8 cellular contexts compared by ENCODE assay signal in genomic region chr19:50705422-50706019, GRCh38. TPM values are rescaled to one million over a fixed set of nuclear protein-coding genes. Genes with fewer than 3 reads are reported as not detected.
DNase-seq lines count a peak whose midpoint lies in the region; ATAC-seq and TF ChIP-seq lines count a peak whose summit lies in the region.

No MANE protein-coding gene starts in this region.

- H3K27me3 ChIP-seq in adipocyte (replicated peaks; ENCODE audit: control insufficient read depth, insufficient read depth, low read length): peaks cover 7% of the 10 kb centered on the region
- H3K27me3 ChIP-seq in upper lobe of right lung: peaks cover 41% of the 10 kb centered on the region

- H3K4me3 ChIP-seq in adipocyte (ENCODE audit: low read length): no peak overlapping the region
- H3K4me3 ChIP-seq in upper lobe of right lung: no peak overlapping the region

- intact Hi-C loops in upper lobe of right lung (cut with DNase I): no loop called here

- H3K9me3 ChIP-seq in adipocyte (ENCODE audit: control insufficient read depth, low read length): no peaks in the 10 kb centered on the region
- H3K9me3 ChIP-seq in upper lobe of right lung: no peaks in the 10 kb centered on the region

- H3K36me3 ChIP-seq in adipocyte (ENCODE audit: control insufficient read depth, insufficient read depth, low read length, severe bottlenecking): no peaks in the 10 kb centered on the region
- H3K36me3 ChIP-seq in upper lobe of right lung: no peaks in the 10 kb centered on the region

- H3K9ac ChIP-seq in adipocyte (ENCODE audit: low read length): no peak overlapping the region

- H3K27ac ChIP-seq in upper lobe of right lung: no peak overlapping the region

- peak; percentile 70 for ATAC-seq in upper lobe of right lung
- ATAC-seq in HG02970 (IDR thresholded peaks at IDR 0.05; ENCODE audit: low FRiP score, unreplicated experiment): no peak
- ATAC-seq in GM21447 (IDR thresholded peaks at IDR 0.05; ENCODE audit: unreplicated experiment): no peak

- DNase-seq in CD1c-positive myeloid dendritic cell (ENCODE audit: extremely low spot score): peak; percentile 54
- DNase-seq in GM19238 (ENCODE audit: insufficient read length, low spot score): peak; percentile 72
- peak; percentile 82 for DNase-seq in NCI-H82 (lab: John Stamatoyannopoulos, UW)
- DNase-seq in adipocyte (ENCODE audit: low read depth): peak; percentile 80
- DNase-seq in kidney glomerular epithelial cell (lab: John Stamatoyannopoulos, UW): peak; percentile 27
- DNase-seq in upper lobe of right lung: no peak

- TF ChIP-seq CTCF in upper lobe of right lung (IDR thresholded peaks at IDR 0.05): peak; percentile 54

- H3K4me1 ChIP-seq in adipocyte (ENCODE audit: control insufficient read depth, insufficient read depth, low read length) (no peaks in the 10 kb centered on the region), upper lobe of right lung (no peaks in the 10 kb centered on the region)

RNA-seq across cellular contexts. Expression of gene SHANK1, which starts 14.1 kb away (rescaled TPM):
- 0.35 TPM for total RNA-seq in upper lobe of right lung

RNA-seq across cellular contexts. Expression of gene CLEC11A, which starts 17.6 kb away (rescaled TPM):
- 13.3 TPM for total RNA-seq in upper lobe of right lung

RNA-seq across cellular contexts. Expression of gene C19orf81, which starts 56.3 kb away (rescaled TPM):
- 3.9 TPM for total RNA-seq in upper lobe of right lung
